Comparison of ENCODE assay signal across 1 cellular context in genomic region chr11:119533462-119533861, GRCh38.
TF ChIP-seq lines count a peak whose summit lies in the region.

No MANE protein-coding gene starts in this region.

TF ChIP-seq in GM12878, 131 proteins besides CTCF, POLR2A, EP300 and RAD21 (continued from another document):
- no peak for TF ChIP-seq CUX1 (IDR thresholded peaks at IDR 0.05; ENCODE audit: insufficient replicate concordance, low read depth, low read length)
- no peak for TF ChIP-seq ZNF207 (IDR thresholded peaks at IDR 0.05; ENCODE audit: borderline replicate concordance)
